In the genomic region with DNA sequence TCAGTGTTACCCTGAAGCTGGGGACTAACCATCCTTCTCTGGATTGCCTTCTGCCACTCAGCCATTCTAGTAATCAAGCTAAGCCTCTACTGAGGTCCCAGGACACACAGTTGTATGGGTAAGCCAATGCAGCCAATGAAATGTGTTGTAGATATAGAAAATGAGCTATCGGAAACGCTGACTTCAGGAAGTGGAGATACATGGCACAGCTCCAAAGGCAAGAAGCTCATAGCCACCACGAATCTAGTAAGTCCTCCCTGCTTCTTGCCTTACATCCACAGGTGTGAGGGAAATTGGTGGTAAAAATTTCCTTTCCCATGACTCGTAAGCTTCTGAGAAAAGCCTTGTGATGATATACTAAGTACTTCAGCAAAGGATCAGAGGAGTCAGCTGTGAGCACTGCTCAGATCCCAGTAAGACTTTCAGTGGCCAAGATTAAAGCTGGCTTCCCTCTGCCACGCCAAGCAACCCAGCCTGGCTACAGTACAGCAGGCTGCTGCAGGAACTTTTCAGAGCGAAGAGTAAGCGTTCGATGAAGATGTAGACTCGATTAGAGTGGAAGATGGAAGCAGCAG, we compare ENCODE assay signal across 25 cellular contexts.
"Had no signal": no experiment of that assay in that cellular context is flagged by ENCODE, and none has a peak within 500 bp of the region (broad histone marks: within the 10 kb centered on the region; RNA-seq: fewer than 3 reads in every experiment).

No MANE protein-coding gene starts in this region.

- H3K4me2 ChIP-seq: smooth muscle cell had no signal

- H3K27me3 ChIP-seq: breast epithelium, ovary, testis, vagina had no signal

- ATAC-seq: lower lobe of right lung; naive thymus-derived CD8-positive, alpha-beta T cell; sciatic nerve; stimulated activated naive B cell treated with anti-CD40 and anti-IgM and Interleukin-4, amounts not matched to agents 10 μg/mL and 1 μg/mL and 100 μg/mL, for 72 hours had no signal

- H3K9me3 ChIP-seq: breast epithelium, lower lobe of right lung, ovary, testis, vagina had no signal

- H3K4me3 ChIP-seq: breast epithelium, coronary artery, lower lobe of right lung, ovary, smooth muscle cell, testis, vagina had no signal

- DNase-seq: activated CD4-positive, alpha-beta T cell treated with anti-CD3 and anti-CD28 coated beads for 1 hour; activated CD4-positive, alpha-beta T cell treated with anti-CD3 and anti-CD28 coated beads, Interleukin-2, amount 50 U/mL, for 48 hours; activated effector memory CD4-positive, alpha-beta T cell treated with Interleukin-2 at 50 U/mL for 16 hours; activated naive CD4-positive, alpha-beta T cell treated with anti-CD3 and anti-CD28 coated beads for 36 hours; activated naive CD8-positive, alpha-beta T cell treated with anti-CD3 and anti-CD28 coated beads, Interleukin-2, amount 10 ng/mL, durations not matched to agents 7 days and 5 days; activated T-cell treated with anti-CD3 and anti-CD28 coated beads, Interleukin-2, amount 50 U/mL, for 48 hours; amniotic stem cell; cerebellar nuclear complex; endodermal cell; kidney; lower lobe of right lung; naive thymus-derived CD8-positive, alpha-beta T cell; ovary; stimulated activated CD4-positive, alpha-beta T cell treated with anti-CD3 and anti-CD28 coated beads, Interleukin-15, amount 100 ng/mL, for 24 hours; stimulated activated CD8-positive, alpha-beta memory T cell treated with anti-CD3 and anti-CD28 coated beads, Interleukin-4, amount 100 ng/mL, for 48 hours; stimulated activated naive B cell treated with anti-CD40 and anti-IgM and Interleukin-4, amounts not matched to agents 10 μg/mL and 1 μg/mL and 100 μg/mL, for 72 hours; T1000; testis; trophoblast cell had no signal

- H3K36me3 ChIP-seq: breast epithelium, ovary, vagina had no signal

- H3K27ac ChIP-seq: breast epithelium, coronary artery, epithelial cell of prostate, lower lobe of right lung, ovary, testis, vagina had no signal

- H3K4me1 ChIP-seq: breast epithelium, lower lobe of right lung, testis, vagina had no signal

- FAIRE-seq: kidney had no signal
